In the genomic region with DNA sequence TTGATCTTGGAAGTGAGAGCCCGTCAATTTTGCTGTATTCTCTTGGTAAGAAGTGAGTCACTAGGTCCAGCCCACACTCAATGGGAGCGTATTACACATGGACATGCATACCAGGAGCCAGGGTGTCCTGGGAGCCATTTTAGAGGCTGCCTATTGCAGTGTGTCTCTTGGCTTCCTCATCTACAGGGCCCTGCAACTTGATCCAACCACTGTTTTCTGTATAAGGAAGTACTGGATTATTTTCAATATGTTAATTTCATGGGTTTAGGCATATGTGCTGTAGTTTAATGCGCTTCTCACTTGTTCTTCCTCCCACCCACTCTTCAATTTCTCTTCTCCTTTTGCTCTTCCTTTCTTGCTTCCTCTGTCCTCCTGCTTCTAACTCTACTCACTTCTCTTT, we compare ENCODE assay signal across 1 cellular context.
TF ChIP-seq lines count a peak whose summit lies in the region.

No MANE protein-coding gene starts in this region.

TF ChIP-seq in GM23338, 12 proteins besides CTCF, POLR2A, EP300 and RAD21 (continued from another document):
- TF ChIP-seq, protein P1, sequence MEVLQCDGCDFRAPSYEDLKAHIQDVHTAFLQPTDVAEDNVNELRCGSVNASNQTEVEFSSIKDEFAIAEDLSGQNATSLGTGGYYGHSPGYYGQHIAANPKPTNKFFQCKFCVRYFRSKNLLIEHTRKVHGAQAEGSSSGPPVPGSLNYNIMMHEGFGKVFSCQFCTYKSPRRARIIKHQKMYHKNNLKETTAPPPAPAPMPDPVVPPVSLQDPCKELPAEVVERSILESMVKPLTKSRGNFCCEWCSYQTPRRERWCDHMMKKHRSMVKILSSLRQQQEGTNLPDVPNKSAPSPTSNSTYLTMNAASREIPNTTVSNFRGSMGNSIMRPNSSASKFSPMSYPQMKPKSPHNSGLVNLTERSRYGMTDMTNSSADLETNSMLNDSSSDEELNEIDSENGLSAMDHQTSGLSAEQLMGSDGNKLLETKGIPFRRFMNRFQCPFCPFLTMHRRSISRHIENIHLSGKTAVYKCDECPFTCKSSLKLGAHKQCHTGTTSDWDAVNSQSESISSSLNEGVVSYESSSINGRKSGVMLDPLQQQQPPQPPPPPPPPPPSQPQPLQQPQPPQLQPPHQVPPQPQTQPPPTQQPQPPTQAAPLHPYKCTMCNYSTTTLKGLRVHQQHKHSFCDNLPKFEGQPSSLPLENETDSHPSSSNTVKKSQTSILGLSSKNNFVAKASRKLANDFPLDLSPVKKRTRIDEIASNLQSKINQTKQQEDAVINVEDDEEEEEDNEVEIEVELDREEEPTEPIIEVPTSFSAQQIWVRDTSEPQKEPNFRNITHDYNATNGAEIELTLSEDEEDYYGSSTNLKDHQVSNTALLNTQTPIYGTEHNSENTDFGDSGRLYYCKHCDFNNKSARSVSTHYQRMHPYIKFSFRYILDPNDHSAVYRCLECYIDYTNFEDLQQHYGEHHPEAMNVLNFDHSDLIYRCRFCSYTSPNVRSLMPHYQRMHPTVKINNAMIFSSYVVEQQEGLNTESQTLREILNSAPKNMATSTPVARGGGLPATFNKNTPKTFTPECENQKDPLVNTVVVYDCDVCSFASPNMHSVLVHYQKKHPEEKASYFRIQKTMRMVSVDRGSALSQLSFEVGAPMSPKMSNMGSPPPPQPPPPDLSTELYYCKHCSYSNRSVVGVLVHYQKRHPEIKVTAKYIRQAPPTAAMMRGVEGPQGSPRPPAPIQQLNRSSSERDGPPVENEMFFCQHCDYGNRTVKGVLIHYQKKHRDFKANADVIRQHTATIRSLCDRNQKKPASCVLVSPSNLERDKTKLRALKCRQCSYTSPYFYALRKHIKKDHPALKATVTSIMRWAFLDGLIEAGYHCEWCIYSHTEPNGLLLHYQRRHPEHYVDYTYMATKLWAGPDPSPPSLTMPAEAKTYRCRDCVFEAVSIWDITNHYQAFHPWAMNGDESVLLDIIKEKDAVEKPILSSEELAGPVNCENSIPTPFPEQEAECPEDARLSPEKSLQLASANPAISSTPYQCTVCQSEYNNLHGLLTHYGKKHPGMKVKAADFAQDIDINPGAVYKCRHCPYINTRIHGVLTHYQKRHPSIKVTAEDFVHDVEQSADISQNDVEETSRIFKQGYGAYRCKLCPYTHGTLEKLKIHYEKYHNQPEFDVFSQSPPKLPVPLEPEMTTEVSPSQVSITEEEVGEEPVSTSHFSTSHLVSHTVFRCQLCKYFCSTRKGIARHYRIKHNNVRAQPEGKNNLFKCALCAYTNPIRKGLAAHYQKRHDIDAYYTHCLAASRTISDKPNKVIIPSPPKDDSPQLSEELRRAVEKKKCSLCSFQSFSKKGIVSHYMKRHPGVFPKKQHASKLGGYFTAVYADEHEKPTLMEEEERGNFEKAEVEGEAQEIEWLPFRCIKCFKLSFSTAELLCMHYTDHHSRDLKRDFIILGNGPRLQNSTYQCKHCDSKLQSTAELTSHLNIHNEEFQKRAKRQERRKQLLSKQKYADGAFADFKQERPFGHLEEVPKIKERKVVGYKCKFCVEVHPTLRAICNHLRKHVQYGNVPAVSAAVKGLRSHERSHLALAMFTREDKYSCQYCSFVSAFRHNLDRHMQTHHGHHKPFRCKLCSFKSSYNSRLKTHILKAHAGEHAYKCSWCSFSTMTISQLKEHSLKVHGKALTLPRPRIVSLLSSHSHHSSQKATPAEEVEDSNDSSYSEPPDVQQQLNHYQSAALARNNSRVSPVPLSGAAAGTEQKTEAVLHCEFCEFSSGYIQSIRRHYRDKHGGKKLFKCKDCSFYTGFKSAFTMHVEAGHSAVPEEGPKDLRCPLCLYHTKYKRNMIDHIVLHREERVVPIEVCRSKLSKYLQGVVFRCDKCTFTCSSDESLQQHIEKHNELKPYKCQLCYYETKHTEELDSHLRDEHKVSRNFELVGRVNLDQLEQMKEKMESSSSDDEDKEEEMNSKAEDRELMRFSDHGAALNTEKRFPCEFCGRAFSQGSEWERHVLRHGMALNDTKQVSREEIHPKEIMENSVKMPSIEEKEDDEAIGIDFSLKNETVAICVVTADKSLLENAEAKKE (CRISPR knock-in tag; IDR thresholded peaks at IDR 0.05), result no peak
- no peak for TF ChIP-seq STAT1 (IDR thresholded peaks at IDR 0.05; ENCODE audit: unreplicated experiment)
